In the genomic region with DNA sequence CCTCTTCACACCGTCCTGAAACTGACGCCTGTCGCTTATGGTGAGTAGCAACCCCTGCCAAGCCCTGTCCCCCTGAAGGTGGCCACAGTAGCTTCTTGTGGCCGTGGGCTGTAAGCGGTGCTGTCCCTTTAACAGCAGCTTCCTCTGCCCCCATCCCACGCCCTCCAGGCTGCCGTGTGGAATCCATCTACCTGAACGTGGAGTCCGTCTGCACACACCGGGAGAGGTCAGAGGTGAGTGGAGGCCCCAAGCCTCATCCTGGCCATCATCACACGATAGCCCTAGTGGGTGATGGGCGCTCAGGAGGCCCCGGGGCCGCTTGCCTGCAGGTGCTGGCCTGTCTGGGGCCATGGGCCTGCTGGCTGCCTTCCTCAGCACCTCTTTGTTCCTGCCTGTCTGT, we compare ENCODE assay signal across 12 cellular contexts.
"Had no signal": no experiment of that assay in that cellular context is flagged by ENCODE, and none has a peak within 500 bp of the region (broad histone marks: within the 10 kb centered on the region; RNA-seq: fewer than 3 reads in every experiment).

No MANE protein-coding gene starts in this region.

- DNase-seq: activated CD4-positive, alpha-beta T cell treated with anti-CD3 and anti-CD28 coated beads, Interleukin-2, amount 50 U/mL, for 48 hours; activated effector memory CD4-positive, alpha-beta T cell treated with anti-CD3 and anti-CD28 coated beads, Interleukin-2, amount 50 U/mL, for 16 hours; foreskin melanocyte; kidney; small intestine; substantia nigra; SW 1271 had no signal

- H3K9ac ChIP-seq: parathyroid adenoma had no signal

- H3K4me3 Mint-ChIP-seq: neural crest cell, type B pancreatic cell had no signal

- H3K9me3 Mint-ChIP-seq: neural crest cell, type B pancreatic cell had no signal

- H3K4me1 ChIP-seq: parathyroid adenoma had no signal

- H3K27ac Mint-ChIP-seq: type B pancreatic cell had no signal

- H3K27ac ChIP-seq: parathyroid adenoma had no signal

- H3K27me3 Mint-ChIP-seq: type B pancreatic cell had no signal

- ATAC-seq: activated CD4-positive, CD25-positive, alpha-beta regulatory T cell treated with anti-CD3 and anti-CD28 coated beads, Interleukin-2, amount 50 U/mL, for 24 hours; right cardiac atrium had no signal

- H3K4me1 Mint-ChIP-seq: neural crest cell had no signal
